ENCODE assay signal across 13 cellular contexts in the genomic region with DNA sequence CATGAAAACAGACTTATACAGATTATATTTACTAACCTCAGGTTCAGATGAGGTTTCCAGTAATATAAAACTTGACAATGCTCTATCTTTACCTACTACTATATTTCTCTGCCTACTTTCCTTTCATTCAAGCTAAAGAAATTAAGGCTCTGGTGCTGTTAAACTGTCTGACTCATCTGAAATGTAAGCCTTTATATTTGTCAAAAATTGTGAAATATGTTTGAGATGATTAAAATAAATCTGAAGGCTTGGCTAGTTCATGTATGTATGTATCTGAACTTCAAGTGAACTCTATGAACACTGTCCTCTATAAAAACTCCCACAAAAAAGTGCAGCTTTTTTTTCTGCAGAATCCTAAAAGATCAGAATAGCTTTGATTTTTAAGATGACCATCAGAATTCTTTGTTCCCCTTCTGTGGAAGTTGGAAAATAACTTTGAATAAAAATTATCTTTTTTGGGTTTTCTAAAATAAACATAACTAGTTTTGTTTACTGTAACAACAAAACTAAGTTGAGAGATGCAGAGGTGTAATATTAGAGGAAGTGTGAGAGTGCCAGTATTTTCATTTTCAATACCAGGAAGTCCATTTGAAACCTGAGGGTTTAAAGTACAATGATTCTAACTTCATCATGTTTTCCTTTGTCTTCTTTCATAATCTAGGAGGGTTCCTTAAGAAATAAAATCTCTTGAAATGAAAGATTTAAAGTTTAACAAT. TPM values are rescaled to one million over a fixed set of nuclear protein-coding genes. Genes with fewer than 3 reads are reported as not detected.
A peak's percentile ranks its signal among the peaks of the same experiment; 100 is the strongest.
DNase-seq lines count a peak whose midpoint lies in the region; ATAC-seq and TF ChIP-seq lines count a peak whose summit lies in the region.
"Had no signal": no experiment of that assay in that cellular context is flagged by ENCODE, and none has a peak within 500 bp of the region (broad histone marks: within the 10 kb centered on the region; RNA-seq: fewer than 3 reads in every experiment).

No MANE protein-coding gene starts in this region.

- peak; percentile 74 for ATAC-seq in HG03064 (IDR thresholded peaks at IDR 0.05; ENCODE audit: low read depth, unreplicated experiment)
- no peak for ATAC-seq in activated B cell treated with CpG ODN at 0.5 μM for 24 hours (ENCODE audit: low read depth)
- ATAC-seq: K562; naive thymus-derived CD4-positive, alpha-beta T cell had no signal

- H3K4me3 Mint-ChIP-seq in activated B cell treated with CpG ODN at 0.5 μM for 24 hours = no peak overlapping the region
- no peak overlapping the region for H3K4me3 Mint-ChIP-seq in type B pancreatic cell
- H3K4me3 Mint-ChIP-seq: naive thymus-derived CD4-positive, alpha-beta T cell had no signal

- H3K9me3 ChIP-seq in tibial nerve = peaks cover 0 to 20% (median 2%) of the 10 kb centered on the region in 4 donors

- no peaks in the 10 kb centered on the region for H3K4me1 ChIP-seq in tibial nerve

- TF ChIP-seq CTCF in activated B cell treated with CpG ODN at 0.5 μM for 24 hours (IDR thresholded peaks at IDR 0.05) = no peak
- no peak for TF ChIP-seq CTCF in type B pancreatic cell (conservative IDR thresholded peaks at IDR 0.05)
- no peak for TF ChIP-seq CTCF in tibial nerve (IDR thresholded peaks at IDR 0.05)

- peak; percentile 20 for DNase-seq in SIG-M5 treated with dmso at 0.1 percent for 504 hours (lab: John Stamatoyannopoulos, UW; ENCODE audit: unreplicated experiment)
- DNase-seq in SIG-M5 (lab: John Stamatoyannopoulos, UW) = no peak
- no peak for DNase-seq in activated B cell treated with CpG ODN at 0.5 μM for 24 hours
- no peak for DNase-seq in type B pancreatic cell (ENCODE audit: extremely low spot score, unreplicated experiment)
- DNase-seq in H4 (ENCODE audit: low spot score) = no peak
- no peak for DNase-seq in tibial nerve (ENCODE audit: low spot score in 2 of 2)
- no peak for DNase-seq in HuH-7.5 (ENCODE audit: low spot score)
- DNase-seq: naive thymus-derived CD4-positive, alpha-beta T cell; NCI-H2107 had no signal

- H3K36me3 ChIP-seq in tibial nerve = no peaks in the 10 kb centered on the region

- H3K9me3 Mint-ChIP-seq in activated B cell treated with CpG ODN at 0.5 μM for 24 hours (peaks cover 15% of the 10 kb centered on the region), type B pancreatic cell (peaks cover 7% of the 10 kb centered on the region)

- H3K27ac Mint-ChIP-seq in activated B cell treated with CpG ODN at 0.5 μM for 24 hours (peak overlapping the region; percentile 24), type B pancreatic cell (peak overlapping the region; percentile 31)

- no peak overlapping the region for H3K27ac ChIP-seq in tibial nerve

- POLR2A ChIA-PET in activated B cell treated with CpG ODN at 0.5 μM for 24 hours (lab: Charles Lee) = interaction anchor here (0.9 to 1.0 kb wide), 2 partner anchors 28 to 75 kb away, joined by 3 to 4 read pairs; a partner anchor contains a TSS

- no peaks in the 10 kb centered on the region for H3K27me3 ChIP-seq in tibial nerve

- H3K4me1 Mint-ChIP-seq in activated B cell treated with CpG ODN at 0.5 μM for 24 hours = peaks cover 27% of the 10 kb centered on the region
- H3K4me1 Mint-ChIP-seq in type B pancreatic cell (ENCODE audit: unreplicated experiment) = no peaks in the 10 kb centered on the region

- peaks cover 13% of the 10 kb centered on the region for H3K36me3 Mint-ChIP-seq in activated B cell treated with CpG ODN at 0.5 μM for 24 hours (ENCODE audit: low read depth)
- H3K36me3 Mint-ChIP-seq in type B pancreatic cell = peaks cover 4% of the 10 kb centered on the region

- TF ChIP-seq POLR2A in tibial nerve (IDR thresholded peaks at IDR 0.05) = no peak

- intact Hi-C loops in activated B cell treated with CpG ODN at 0.5 μM for 24 hours (cut with micrococcal nuclease) = loop anchor here (1.0 to 5.0 kb wide), 4 partner anchors 15 to 433 kb away; a partner anchor contains a TSS

- H3K27me3 Mint-ChIP-seq in activated B cell treated with CpG ODN at 0.5 μM for 24 hours (no peaks in the 10 kb centered on the region), type B pancreatic cell (no peaks in the 10 kb centered on the region)

- CTCF ChIA-PET in activated B cell treated with CpG ODN at 0.5 μM for 24 hours (lab: Charles Lee) = interaction anchor here (1.3 kb wide), 1 partner anchor 111 kb away, joined by 3 read pairs; no protein-coding TSS in a partner anchor

- no peak overlapping the region for H3K4me3 ChIP-seq in tibial nerve
- H3K4me3 ChIP-seq: K562 had no signal

- TF ChIP-seq EP300 in tibial nerve (IDR thresholded peaks at IDR 0.05) = no peak

RNA-seq across cellular contexts. Expression of a gene that starts 42.2 kb away (rescaled TPM):
- total RNA-seq in activated B cell treated with CpG ODN at 0.5 μM for 24 hours (1.3 and 1.4 TPM in 2 replicates), type B pancreatic cell (ENCODE audit: low replicate concordance) (2.6 and 6.4 TPM in 2 replicates), tibial nerve (not detected)
- not detected in 2 replicates for total RNA-seq in H4 (2014; rRNA removed; shearing (Covaris generic))
- total RNA-seq: A172, skeletal muscle tissue had no signal
